In genomic region chr1:239815074-239815473, GRCh38 we compare ENCODE assay signal across 15 cellular contexts.
DNase-seq lines count a peak whose midpoint lies in the region; ATAC-seq lines count a peak whose summit lies in the region.
"Had no signal": no experiment of that assay in that cellular context is flagged by ENCODE, and none has a peak within 500 bp of the region (broad histone marks: within the 10 kb centered on the region; RNA-seq: fewer than 3 reads in every experiment).

No MANE protein-coding gene starts in this region.

- peaks cover 38% of the 10 kb centered on the region for H3K4me1 Mint-ChIP-seq in activated CD4-positive, alpha-beta T cell treated with anti-CD3 and anti-CD28 coated beads for 36 hours
- H3K4me1 Mint-ChIP-seq in effector memory CD8-positive, alpha-beta T cell (ENCODE audit: low read depth in 2 of 2) = peaks cover 6 to 14% of the 10 kb centered on the region in 2 donors

- H3K9me3 ChIP-seq in MG63 = no peaks in the 10 kb centered on the region
- no peaks in the 10 kb centered on the region for H3K9me3 ChIP-seq in stomach smooth muscle (ENCODE audit: control insufficient read depth in 2 of 2, low read length in 2 of 2)
- H3K9me3 ChIP-seq: BLaER1 treated with 17β-estradiol and CSF1 and Interleukin-3, amounts not matched to agents 10 nM and 100 nM; Peyer's patch had no signal

- H3K36me3 ChIP-seq in MG63 (no peaks in the 10 kb centered on the region), stomach smooth muscle (ENCODE audit: control insufficient read depth in 2 of 2, insufficient read depth in 2 of 2, low read length in 2 of 2) (peaks cover 0 to 2% of the 10 kb centered on the region in 2 donors)
- H3K36me3 ChIP-seq: BLaER1 treated with 17β-estradiol and CSF1 and Interleukin-3, amounts not matched to agents 10 nM and 100 nM; cardiac muscle cell; Peyer's patch had no signal

- no peak overlapping the region for H3K4me3 Mint-ChIP-seq in activated CD4-positive, alpha-beta T cell treated with anti-CD3 and anti-CD28 coated beads for 36 hours
- peak overlapping the region; percentile 48 to 64 for H3K4me3 Mint-ChIP-seq in effector memory CD8-positive, alpha-beta T cell
- H3K4me3 Mint-ChIP-seq: activated CD4-positive, alpha-beta T cell treated with anti-CD3 and anti-CD28 coated beads, Interleukin-2, amount 10 ng/mL, durations not matched to agents 24 days and 14 days; activated naive CD8-positive, alpha-beta T cell treated with anti-CD3 and anti-CD28 coated beads, Interleukin-2, amount 50 U/mL, for 24 hours had no signal

- no peak overlapping the region for H3K9ac ChIP-seq in stomach smooth muscle (ENCODE audit: low read length in 2 of 2)
- H3K9ac ChIP-seq: BLaER1 treated with 17β-estradiol and CSF1 and Interleukin-3, amounts not matched to agents 10 nM and 100 nM had no signal

- no peak overlapping the region for H3K27ac Mint-ChIP-seq in activated CD4-positive, alpha-beta T cell treated with anti-CD3 and anti-CD28 coated beads for 36 hours
- H3K27ac Mint-ChIP-seq in effector memory CD8-positive, alpha-beta T cell = peak overlapping the region in 1 of 2 donors; percentile 47
- H3K27ac Mint-ChIP-seq: activated naive CD8-positive, alpha-beta T cell treated with anti-CD3 and anti-CD28 coated beads, Interleukin-2, amount 50 U/mL, for 24 hours had no signal

- intact Hi-C loops in activated CD4-positive, alpha-beta T cell treated with anti-CD3 and anti-CD28 coated beads for 36 hours (cut with DNase I, micrococcal nuclease) = loop anchor here (2.0 to 5.0 kb wide), 2 partner anchors 22 to 228 kb away; no protein-coding TSS in a partner anchor

- H3K4me3 ChIP-seq in MG63 (peak overlapping the region; percentile 12), stomach smooth muscle (ENCODE audit: low read length in 2 of 2) (no peak overlapping the region)
- H3K4me3 ChIP-seq: BLaER1 treated with 17β-estradiol and CSF1 and Interleukin-3, amounts not matched to agents 10 nM and 100 nM; cardiac muscle cell; Peyer's patch had no signal

- POLR2A ChIA-PET in activated CD4-positive, alpha-beta T cell treated with anti-CD3 and anti-CD28 coated beads for 36 hours (lab: Charles Lee) = interaction anchor here (1.5 kb wide), 1 partner anchor 96 kb away, joined by 6 read pairs; no protein-coding TSS in a partner anchor

- H3K9me3 Mint-ChIP-seq in activated CD4-positive, alpha-beta T cell treated with anti-CD3 and anti-CD28 coated beads for 36 hours (ENCODE audit: low read depth) = no peaks in the 10 kb centered on the region
- no peaks in the 10 kb centered on the region for H3K9me3 Mint-ChIP-seq in effector memory CD8-positive, alpha-beta T cell
- H3K9me3 Mint-ChIP-seq: activated CD4-positive, alpha-beta T cell treated with anti-CD3 and anti-CD28 coated beads, Interleukin-2, amount 10 ng/mL, durations not matched to agents 24 days and 14 days; activated naive CD8-positive, alpha-beta T cell treated with anti-CD3 and anti-CD28 coated beads, Interleukin-2, amount 50 U/mL, for 24 hours had no signal

- DNase-seq in activated CD4-positive, alpha-beta T cell treated with anti-CD3 and anti-CD28 coated beads for 36 hours = peak; percentile 21
- no peak for DNase-seq in activated CD4-positive, alpha-beta T cell treated with anti-CD3 and anti-CD28 coated beads, Interleukin-2, amount 50 U/mL, for 4 hours
- DNase-seq in MG63 = no peak
- DNase-seq in effector memory CD8-positive, alpha-beta T cell = no peak
- no peak for DNase-seq in iPS-NIHi11 (ENCODE audit: low spot score)
- no peak for DNase-seq in stimulated activated CD8-positive, alpha-beta memory T cell treated with anti-CD3 and anti-CD28 coated beads, Interleukin-4, amount 100 ng/mL, for 48 hours
- DNase-seq in HuH-7 (ENCODE audit: low spot score) = no peak
- DNase-seq: activated CD4-positive, alpha-beta T cell treated with anti-CD3 and anti-CD28 coated beads, Interleukin-2, amount 10 ng/mL, durations not matched to agents 24 days and 14 days; activated naive CD8-positive, alpha-beta T cell treated with anti-CD3 and anti-CD28 coated beads, Interleukin-2, amount 50 U/mL, for 24 hours; left ventricle myocardium superior; Peyer's patch; posterior cingulate gyrus had no signal

- CTCF ChIA-PET in activated CD4-positive, alpha-beta T cell treated with anti-CD3 and anti-CD28 coated beads for 36 hours (lab: Charles Lee) = interaction anchor here (1.0 kb wide), 1 partner anchor 23 kb away, joined by 3 read pairs; no protein-coding TSS in a partner anchor

- H3K27me3 ChIP-seq in MG63 = no peaks in the 10 kb centered on the region
- no peaks in the 10 kb centered on the region for H3K27me3 ChIP-seq in stomach smooth muscle (ENCODE audit: control insufficient read depth in 1 of 2, insufficient read depth in 2 of 2, low read length in 2 of 2)
- H3K27me3 ChIP-seq: BLaER1 treated with 17β-estradiol and CSF1 and Interleukin-3, amounts not matched to agents 10 nM and 100 nM; cardiac muscle cell; Peyer's patch had no signal

- H3K36me3 Mint-ChIP-seq in activated CD4-positive, alpha-beta T cell treated with anti-CD3 and anti-CD28 coated beads for 36 hours (ENCODE audit: low read depth) = no peaks in the 10 kb centered on the region
- H3K36me3 Mint-ChIP-seq in effector memory CD8-positive, alpha-beta T cell (ENCODE audit: insufficient read depth) = peaks cover 2% of the 10 kb centered on the region

- ATAC-seq in activated CD4-positive, alpha-beta T cell treated with anti-CD3 and anti-CD28 coated beads for 36 hours = peak; percentile 20
- ATAC-seq in effector memory CD8-positive, alpha-beta T cell (replicated peaks) = no peak
- ATAC-seq: left ventricle myocardium superior had no signal

- H3K27ac ChIP-seq in stomach smooth muscle (ENCODE audit: low read length) = peak overlapping the region; percentile 89
- H3K27ac ChIP-seq: BLaER1 treated with 17β-estradiol and CSF1 and Interleukin-3, amounts not matched to agents 10 nM and 100 nM; cardiac muscle cell had no signal

- no peaks in the 10 kb centered on the region for H3K27me3 Mint-ChIP-seq in activated CD4-positive, alpha-beta T cell treated with anti-CD3 and anti-CD28 coated beads for 36 hours
- peaks cover 0 to 6% of the 10 kb centered on the region in 2 donors for H3K27me3 Mint-ChIP-seq in effector memory CD8-positive, alpha-beta T cell
- H3K27me3 Mint-ChIP-seq: activated CD4-positive, alpha-beta T cell treated with anti-CD3 and anti-CD28 coated beads, Interleukin-2, amount 10 ng/mL, durations not matched to agents 24 days and 14 days had no signal

- peaks cover 46% of the 10 kb centered on the region for H3K4me1 ChIP-seq in stomach smooth muscle (ENCODE audit: control insufficient read depth, insufficient read depth, low read length)
- H3K4me1 ChIP-seq: Peyer's patch had no signal
